26 cellular contexts compared by ENCODE assay signal in genomic region chr2:19850526-19851050, GRCh38.
"Had no signal": no experiment of that assay in that cellular context is flagged by ENCODE, and none has a peak within 500 bp of the region (broad histone marks: within the 10 kb centered on the region; RNA-seq: fewer than 3 reads in every experiment).

No MANE protein-coding gene starts in this region.

- ATAC-seq: activated T-cell treated with anti-CD3 and anti-CD28 coated beads, Interleukin-2, amount 50 U/mL, for 72 hours; Right ventricle myocardium inferior; T-cell had no signal

- H3K4me3 Mint-ChIP-seq: activated B cell treated with CpG ODN at 0.5 μM for 24 hours; activated CD4-positive, alpha-beta memory T cell treated with anti-CD3 and anti-CD28 coated beads for 36 hours; activated CD4-positive, alpha-beta T cell treated with anti-CD3 and anti-CD28 coated beads, Interleukin-2, amount 10 ng/mL, durations not matched to agents 7 days and 5 days; activated naive CD4-positive, alpha-beta T cell treated with anti-CD3 and anti-CD28 coated beads, Interleukin-2, amount 10 ng/mL, durations not matched to agents 7 days and 5 days; activated naive CD8-positive, alpha-beta T cell treated with anti-CD3 and anti-CD28 coated beads for 36 hours; activated T-cell treated with anti-CD3 and anti-CD28 coated beads, Interleukin-2, amount 50 U/mL, for 72 hours; T-cell had no signal

- H3K27me3 ChIP-seq: MG63 had no signal

- H3K4me3 ChIP-seq: MG63, SK-N-MC had no signal

- H3K27me3 Mint-ChIP-seq: activated B cell treated with CpG ODN at 0.5 μM for 24 hours; activated CD4-positive, alpha-beta T cell treated with anti-CD3 and anti-CD28 coated beads, Interleukin-2, amount 10 ng/mL, durations not matched to agents 7 days and 5 days had no signal

- H3K9me3 Mint-ChIP-seq: activated CD4-positive, alpha-beta T cell treated with anti-CD3 and anti-CD28 coated beads, Interleukin-2, amount 10 ng/mL, durations not matched to agents 7 days and 5 days; activated T-cell treated with anti-CD3 and anti-CD28 coated beads, Interleukin-2, amount 50 U/mL, for 72 hours; activated T-helper 2 cell treated with anti-CD3 and anti-CD28 coated beads, Interferon-gamma antibody, Interleukin-2, Interleukin-4, amounts not matched to agents 10 μg/mL and 5 μg/mL and 100 μg/mL, durations not matched to agents 14 hours and 24 hours and 36 hours; T-cell had no signal

- H3K36me3 ChIP-seq: MG63 had no signal

- H3K9me3 ChIP-seq: MG63 had no signal

- FAIRE-seq: TTC549 had no signal

- H3K4me1 Mint-ChIP-seq: activated B cell treated with CpG ODN at 0.5 μM for 24 hours; activated CD4-positive, alpha-beta T cell treated with anti-CD3 and anti-CD28 coated beads, Interleukin-2, amount 10 ng/mL, durations not matched to agents 7 days and 5 days; activated naive CD4-positive, alpha-beta T cell treated with anti-CD3 and anti-CD28 coated beads, Interleukin-2, amount 10 ng/mL, durations not matched to agents 7 days and 5 days; activated naive CD8-positive, alpha-beta T cell treated with anti-CD3 and anti-CD28 coated beads for 36 hours; T-cell had no signal

- H3K27ac Mint-ChIP-seq: activated B cell treated with CpG ODN at 0.5 μM for 24 hours; activated CD4-positive, alpha-beta memory T cell treated with anti-CD3 and anti-CD28 coated beads for 36 hours; activated CD4-positive, alpha-beta T cell treated with anti-CD3 and anti-CD28 coated beads, Interleukin-2, amount 10 ng/mL, durations not matched to agents 7 days and 5 days; activated naive CD4-positive, alpha-beta T cell treated with anti-CD3 and anti-CD28 coated beads, Interleukin-2, amount 10 ng/mL, durations not matched to agents 7 days and 5 days; activated naive CD8-positive, alpha-beta T cell treated with anti-CD3 and anti-CD28 coated beads for 36 hours; activated T-cell treated with anti-CD3 and anti-CD28 coated beads, Interleukin-2, amount 50 U/mL, for 72 hours; activated T-helper 2 cell treated with anti-CD3 and anti-CD28 coated beads, Interferon-gamma antibody, Interleukin-2, Interleukin-4, amounts not matched to agents 10 μg/mL and 5 μg/mL and 100 μg/mL, durations not matched to agents 14 hours and 24 hours and 36 hours; T-cell had no signal

- H3K27ac ChIP-seq: SK-N-MC had no signal

- DNase-seq: activated B cell treated with CpG ODN at 0.5 μM for 24 hours; activated CD4-positive, alpha-beta memory T cell treated with anti-CD3 and anti-CD28 coated beads for 36 hours; activated CD4-positive, alpha-beta T cell treated with anti-CD3 and anti-CD28 coated beads, Interleukin-2, amount 10 ng/mL, durations not matched to agents 7 days and 5 days; activated gamma-delta T cell treated with Interleukin-2 at 50 U/mL for 16 hours; activated naive CD4-positive, alpha-beta T cell treated with anti-CD3 and anti-CD28 coated beads, Interleukin-2, amount 10 ng/mL, durations not matched to agents 7 days and 5 days; activated naive CD8-positive, alpha-beta T cell treated with anti-CD3 and anti-CD28 coated beads for 36 hours; activated T-cell treated with anti-CD3 and anti-CD28 coated beads, Interleukin-2, amount 50 U/mL, for 72 hours; MG63; MV-4-11; NCI-H1092 treated with DMSO at 0.1 percent for 48 hours; NCI-H1417 treated with DMSO at 0.1 percent for 48 hours; NCI-H1694; NCI-H2029; NCI-H2107; NCI-H345; NCI-H510A; NCI-H526 treated with DMSO at 0.1 percent for 48 hours; NCI-H82; RPMI8226; T-cell; T-helper 2 cell; T1000 had no signal

- H3K36me3 Mint-ChIP-seq: activated CD4-positive, alpha-beta memory T cell treated with anti-CD3 and anti-CD28 coated beads for 36 hours; activated naive CD4-positive, alpha-beta T cell treated with anti-CD3 and anti-CD28 coated beads, Interleukin-2, amount 10 ng/mL, durations not matched to agents 7 days and 5 days; activated naive CD8-positive, alpha-beta T cell treated with anti-CD3 and anti-CD28 coated beads for 36 hours; T-cell had no signal
